Comparison of ENCODE assay signal across 5 cellular contexts in the genomic region with DNA sequence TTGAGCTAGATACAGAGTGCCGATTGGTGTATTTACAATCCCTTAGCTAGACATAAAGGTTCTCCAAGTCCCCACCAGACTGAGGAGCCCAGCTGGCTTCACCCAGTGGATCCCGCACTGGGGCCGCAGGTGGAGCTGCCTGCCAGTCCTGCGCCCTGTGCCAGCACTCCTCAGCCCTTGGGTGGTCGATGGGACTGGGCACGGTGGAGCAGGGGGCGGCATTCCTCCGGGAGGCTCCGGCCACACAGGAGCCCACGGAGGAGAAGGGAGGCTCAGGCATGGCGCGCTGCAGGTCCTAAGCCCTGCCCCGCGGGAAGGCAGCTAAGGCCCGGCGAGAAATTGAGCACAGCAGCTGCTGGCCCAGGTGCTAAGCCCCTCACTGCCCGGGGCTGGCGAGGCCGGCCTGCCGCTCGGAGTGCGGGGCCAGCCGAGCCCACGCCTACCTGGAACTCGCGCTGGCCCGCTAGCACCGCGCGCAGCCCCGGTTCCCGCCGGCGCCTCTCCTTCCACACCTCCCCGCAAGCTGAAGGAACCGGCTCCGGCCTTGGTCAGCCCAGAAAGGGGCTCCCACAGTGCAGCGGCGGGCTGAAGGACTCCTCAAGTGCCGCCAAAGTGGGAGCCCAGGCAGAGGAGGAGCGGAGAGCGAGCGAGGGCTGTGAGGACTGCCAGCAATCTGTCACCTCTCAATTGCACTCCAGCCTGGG. TPM values are rescaled to one million over a fixed set of nuclear protein-coding genes. Genes with fewer than 3 reads are reported as not detected.
DNase-seq lines count a peak whose midpoint lies in the region; FAIRE-seq and TF ChIP-seq lines count a peak whose summit lies in the region.
"Not testable (repeated sequence)": the region's sequence is repeated elsewhere in the genome, so short reads cannot be mapped to it uniquely, and the experiment has no call there.
"Had no signal": no experiment of that assay in that cellular context is flagged by ENCODE, and none has a peak within 500 bp of the region (broad histone marks: within the 10 kb centered on the region; RNA-seq: fewer than 3 reads in every experiment).

No MANE protein-coding gene starts in this region.

- peak overlapping the region; percentile 26 for H3K27ac Mint-ChIP-seq in astrocyte (ENCODE audit: unreplicated experiment)

- H3K9me3 ChIP-seq in astrocyte (ENCODE audit: insufficient read depth, low read depth, low read length); neuronal stem cell (replicated peaks in 1 of 2; ENCODE audit: control insufficient read depth in 2 of 2, insufficient read depth in 1 of 2, low read depth in 1 of 2, low read length in 2 of 2); testis: not testable (repeated sequence)

- not testable (repeated sequence) for H3K79me1 ChIP-seq in neuronal stem cell (ENCODE audit: low read depth, low read length)

- not testable (repeated sequence) for TF ChIP-seq CTCF in KMS-11 (conservative IDR thresholded peaks at IDR 0.05; ENCODE audit: low read depth, low read length); astrocyte (IDR thresholded peaks at IDR 0.05; ENCODE audit: insufficient read depth, low read depth, low read length); testis (IDR thresholded peaks at IDR 0.05)

- not testable (repeated sequence) for H3K27me3 Mint-ChIP-seq in astrocyte (ENCODE audit: low read depth, unreplicated experiment)

- no CpG with 5 or more reads among the region's 43 CpGs for whole genome bisulfite sequencing in neuronal stem cell (ENCODE audit: extremely low coverage in 2 of 2, insufficient read length in 2 of 2, insufficient replicate concordance in 1 of 2), 2 donors
- 76 to 84% methylated on average over 16 to 40 of the region's 43 CpGs for WGBS in testis, 2 donors

- not testable (repeated sequence) for H3K23ac ChIP-seq in neuronal stem cell (ENCODE audit: low read depth, low read length, poor library complexity)

- not testable (repeated sequence) for H3K36me3 ChIP-seq in KMS-11 (ENCODE audit: insufficient read depth); astrocyte (ENCODE audit: insufficient read depth, low read length); neuronal stem cell (replicated peaks in 1 of 2; ENCODE audit: control insufficient read depth in 2 of 2, insufficient read depth in 2 of 2, low read length in 2 of 2); testis (ENCODE audit: low read depth, missing control alignments)

- H2BK15ac ChIP-seq in neuronal stem cell (ENCODE audit: low read length) = not testable (repeated sequence)

- not testable (repeated sequence) for H3K14ac ChIP-seq in neuronal stem cell (ENCODE audit: low read length)

- H2AK5ac ChIP-seq in neuronal stem cell (ENCODE audit: low read depth, low read length) = not testable (repeated sequence)

- peaks cover 35% of the 10 kb centered on the region for H3K4me1 Mint-ChIP-seq in astrocyte (ENCODE audit: low read depth, unreplicated experiment)

- not testable (repeated sequence) for H2BK5ac ChIP-seq in neuronal stem cell (ENCODE audit: low read length)

- not testable (repeated sequence) for H3K4me3 ChIP-seq in KMS-11 (IDR thresholded peaks at IDR 0.05; ENCODE audit: insufficient read depth, low read depth, low read length); astrocyte (ENCODE audit: insufficient read depth, low read depth, low read length); neuronal stem cell (ENCODE audit: low read length in 2 of 2)
- peak overlapping the region; percentile 24 to 31 for H3K4me3 ChIP-seq in testis

- H3K9ac ChIP-seq in KMS-11; astrocyte (ENCODE audit: low read length); neuronal stem cell (ENCODE audit: low read depth, low read length, poor library complexity): not testable (repeated sequence)

- H3K4me2 ChIP-seq in KMS-11 = 0 out of 2 replicates have a peak overlapping the region, but pooled peaks have one; percentile 13
- not testable (repeated sequence) for H3K4me2 ChIP-seq in astrocyte (ENCODE audit: low read length); neuronal stem cell (ENCODE audit: insufficient read depth, low read length, poor library complexity, severe bottlenecking)

- H3K18ac ChIP-seq in neuronal stem cell (ENCODE audit: low read length) = not testable (repeated sequence)

- not testable (repeated sequence) for H4K8ac ChIP-seq in neuronal stem cell (ENCODE audit: low read depth, low read length)

- H3K4ac ChIP-seq in neuronal stem cell (ENCODE audit: low read length) = not testable (repeated sequence)

- DNase-seq in astrocyte (ENCODE audit: low read depth); neuronal stem cell (ENCODE audit: low spot score); testis: not testable (repeated sequence)

- intact Hi-C loops in testis (cut with DNase I; ENCODE audit: low total_unique reads) = not testable (repeated sequence)

- peak overlapping the region; percentile 30 for H2BK120ac ChIP-seq in neuronal stem cell (ENCODE audit: low read depth, low read length)

- H3K27ac ChIP-seq in KMS-11 = peak overlapping the region; percentile 59; the same call in 1 of the 2 replicates
- not testable (repeated sequence) for H3K27ac ChIP-seq in astrocyte (ENCODE audit: low read depth, low read length); neuronal stem cell (replicated peaks; ENCODE audit: low read length); testis

- not testable (repeated sequence) for H2BK12ac ChIP-seq in neuronal stem cell (ENCODE audit: low read length)

- not testable (repeated sequence) for H4K91ac ChIP-seq in neuronal stem cell (ENCODE audit: low read depth, low read length, poor library complexity)

- H3K4me1 ChIP-seq in KMS-11 (ENCODE audit: low read depth, poor library complexity, severe bottlenecking) (peaks cover 14% of the 10 kb centered on the region), astrocyte (ENCODE audit: insufficient read depth, low read length) (peaks cover 27% of the 10 kb centered on the region)
- H3K4me1 ChIP-seq in neuronal stem cell (ENCODE audit: control insufficient read depth in 2 of 2, insufficient read depth in 1 of 2, low read depth in 1 of 2, low read length in 2 of 2); testis: not testable (repeated sequence)

- not testable (repeated sequence) for FAIRE-seq in astrocyte (lab: Jason Lieb, UNC)

- H2AFZ ChIP-seq in KMS-11 (ENCODE audit: low read depth); astrocyte (ENCODE audit: low read depth, low read length); neuronal stem cell (ENCODE audit: low read length): not testable (repeated sequence)

- H3K27me3 ChIP-seq in KMS-11 (ENCODE audit: insufficient read depth, low read depth); astrocyte (ENCODE audit: insufficient read depth, low read length); neuronal stem cell (ENCODE audit: control insufficient read depth in 3 of 3, insufficient read depth in 3 of 3, low read depth in 1 of 3, low read length in 3 of 3); testis: not testable (repeated sequence)

- H3K9me3 Mint-ChIP-seq in astrocyte (ENCODE audit: unreplicated experiment) = not testable (repeated sequence)

- not testable (repeated sequence) for H3K4me3 Mint-ChIP-seq in astrocyte (ENCODE audit: unreplicated experiment)

- not testable (repeated sequence) for TF ChIP-seq POLR2A in testis (IDR thresholded peaks at IDR 0.05)

- not testable (repeated sequence) for H4K20me1 ChIP-seq in KMS-11 (ENCODE audit: insufficient read depth); astrocyte (ENCODE audit: insufficient read depth, low read length)

- H3K36me3 Mint-ChIP-seq in astrocyte (ENCODE audit: low read depth, unreplicated experiment) = not testable (repeated sequence)

- not testable (repeated sequence) for H3K79me2 ChIP-seq in KMS-11 (ENCODE audit: insufficient read depth, low read depth); astrocyte (ENCODE audit: insufficient read depth, low read length)

RNA-seq across cellular contexts. Expression of a gene that starts 54.9 kb away (rescaled TPM):
- total RNA-seq in astrocyte (65.7 and 80.2 TPM in 2 replicates), testis (100 to 1,000 TPM in 1 of 2 donors, 10 to 100 TPM in 1; 99.8 to 102 TPM)
- 54.4 TPM for polyA plus RNA-seq in neuronal stem cell (2013, experiment 1 of 2)
- polyA plus RNA-seq in neuronal stem cell (2013, experiment 2 of 2) = 55.6 TPM
- 37.8 TPM for polyA plus RNA-seq in testis (ENCODE audit: insufficient read depth, low read depth, low replicate concordance)
- polyA plus RNA-seq: CD8-positive, alpha-beta memory T cell had no signal
